In genomic region chr12:8937887-8938441, GRCh38 we compare ENCODE assay signal across 4 cellular contexts.
A peak's percentile ranks its signal among the peaks of the same experiment; 100 is the strongest.
TF ChIP-seq lines count a peak whose summit lies in the region.

No MANE protein-coding gene starts in this region.

TF ChIP-seq in A549, 52 proteins besides CTCF, POLR2A, EP300 and RAD21:
- TF ChIP-seq MAFK (IDR thresholded peaks at IDR 0.05; ENCODE audit: partially characterized antibody), result peak; percentile 72
- peak; percentile 27; the same call in 1 of the 2 replicates for TF ChIP-seq REST (IDR thresholded peaks at IDR 0.05)

TF ChIP-seq in HEK293, 187 proteins besides CTCF, POLR2A, EP300 and RAD21:
- peak; percentile 89 for TF ChIP-seq REST (tag by site-specific recombination; IDR thresholded peaks at IDR 0.05)

TF ChIP-seq in Ishikawa, 13 proteins besides CTCF, POLR2A, EP300 and RAD21:
- peak; percentile 71 for TF ChIP-seq REST (IDR thresholded peaks at IDR 0.05; ENCODE audit: low read depth)

TF ChIP-seq in HepG2, 621 proteins besides CTCF, POLR2A, EP300 and RAD21:
- peak; percentile 70 for TF ChIP-seq MAFF (IDR thresholded peaks at IDR 0.05; ENCODE audit: low read depth, low read length)
- TF ChIP-seq MAFK (conservative IDR thresholded peaks at IDR 0.05 in 1 of 2, IDR thresholded peaks at IDR 0.05 in 1 of 2; ENCODE audit: low read length in 2 of 2), result peak; percentile 73 to 80
